ENCODE assay signal across 1 cellular context in the genomic region with DNA sequence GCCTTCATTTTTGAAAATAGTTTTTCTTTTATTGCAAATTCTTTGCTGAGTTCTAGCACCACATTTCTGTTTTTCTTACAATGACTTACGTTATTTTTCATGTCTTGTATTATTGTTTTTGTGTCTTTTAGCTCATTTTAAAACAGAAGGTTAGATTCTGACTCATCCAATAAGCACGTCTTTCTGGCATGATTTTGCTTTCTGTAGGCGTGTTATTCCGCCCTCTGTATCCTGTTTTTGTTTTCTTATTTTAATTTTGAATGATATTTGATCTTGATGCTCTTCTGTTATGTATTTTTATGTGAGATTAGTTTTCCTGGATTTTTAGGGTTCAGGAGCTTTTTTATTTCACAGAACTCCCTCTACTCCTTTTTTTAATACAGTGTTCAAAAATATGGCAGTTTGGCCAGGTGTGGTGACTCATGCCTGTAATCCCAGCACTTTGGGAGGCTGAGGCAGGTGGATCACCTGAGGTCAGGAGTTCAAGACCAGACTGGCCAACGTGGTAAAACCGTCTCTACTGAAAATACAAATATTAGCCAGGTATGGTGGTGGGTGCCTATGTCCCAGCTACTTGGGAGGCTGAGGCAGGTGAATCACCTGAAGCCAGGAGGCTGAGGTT.
TF ChIP-seq lines count a peak whose summit lies in the region.

No MANE protein-coding gene starts in this region.

TF ChIP-seq in GM12878, 131 proteins besides CTCF, POLR2A, EP300 and RAD21 (continued from another document):
- TF ChIP-seq, protein P1, sequence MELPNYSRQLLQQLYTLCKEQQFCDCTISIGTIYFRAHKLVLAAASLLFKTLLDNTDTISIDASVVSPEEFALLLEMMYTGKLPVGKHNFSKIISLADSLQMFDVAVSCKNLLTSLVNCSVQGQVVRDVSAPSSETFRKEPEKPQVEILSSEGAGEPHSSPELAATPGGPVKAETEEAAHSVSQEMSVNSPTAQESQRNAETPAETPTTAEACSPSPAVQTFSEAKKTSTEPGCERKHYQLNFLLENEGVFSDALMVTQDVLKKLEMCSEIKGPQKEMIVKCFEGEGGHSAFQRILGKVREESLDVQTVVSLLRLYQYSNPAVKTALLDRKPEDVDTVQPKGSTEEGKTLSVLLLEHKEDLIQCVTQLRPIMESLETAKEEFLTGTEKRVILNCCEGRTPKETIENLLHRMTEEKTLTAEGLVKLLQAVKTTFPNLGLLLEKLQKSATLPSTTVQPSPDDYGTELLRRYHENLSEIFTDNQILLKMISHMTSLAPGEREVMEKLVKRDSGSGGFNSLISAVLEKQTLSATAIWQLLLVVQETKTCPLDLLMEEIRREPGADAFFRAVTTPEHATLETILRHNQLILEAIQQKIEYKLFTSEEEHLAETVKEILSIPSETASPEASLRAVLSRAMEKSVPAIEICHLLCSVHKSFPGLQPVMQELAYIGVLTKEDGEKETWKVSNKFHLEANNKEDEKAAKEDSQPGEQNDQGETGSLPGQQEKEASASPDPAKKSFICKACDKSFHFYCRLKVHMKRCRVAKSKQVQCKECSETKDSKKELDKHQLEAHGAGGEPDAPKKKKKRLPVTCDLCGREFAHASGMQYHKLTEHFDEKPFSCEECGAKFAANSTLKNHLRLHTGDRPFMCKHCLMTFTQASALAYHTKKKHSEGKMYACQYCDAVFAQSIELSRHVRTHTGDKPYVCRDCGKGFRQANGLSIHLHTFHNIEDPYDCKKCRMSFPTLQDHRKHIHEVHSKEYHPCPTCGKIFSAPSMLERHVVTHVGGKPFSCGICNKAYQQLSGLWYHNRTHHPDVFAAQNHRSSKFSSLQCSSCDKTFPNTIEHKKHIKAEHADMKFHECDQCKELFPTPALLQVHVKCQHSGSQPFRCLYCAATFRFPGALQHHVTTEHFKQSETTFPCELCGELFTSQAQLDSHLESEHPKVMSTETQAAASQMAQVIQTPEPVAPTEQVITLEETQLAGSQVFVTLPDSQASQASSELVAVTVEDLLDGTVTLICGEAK (IDR thresholded peaks at IDR 0.05; ENCODE audit: borderline replicate concordance): no peak
- TF ChIP-seq, protein P2, sequence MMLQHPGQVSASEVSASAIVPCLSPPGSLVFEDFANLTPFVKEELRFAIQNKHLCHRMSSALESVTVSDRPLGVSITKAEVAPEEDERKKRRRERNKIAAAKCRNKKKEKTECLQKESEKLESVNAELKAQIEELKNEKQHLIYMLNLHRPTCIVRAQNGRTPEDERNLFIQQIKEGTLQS (IDR thresholded peaks at IDR 0.05; ENCODE audit: borderline replicate concordance, extremely low read depth, low read depth, low read length): no peak
- TF ChIP-seq, protein P3, sequence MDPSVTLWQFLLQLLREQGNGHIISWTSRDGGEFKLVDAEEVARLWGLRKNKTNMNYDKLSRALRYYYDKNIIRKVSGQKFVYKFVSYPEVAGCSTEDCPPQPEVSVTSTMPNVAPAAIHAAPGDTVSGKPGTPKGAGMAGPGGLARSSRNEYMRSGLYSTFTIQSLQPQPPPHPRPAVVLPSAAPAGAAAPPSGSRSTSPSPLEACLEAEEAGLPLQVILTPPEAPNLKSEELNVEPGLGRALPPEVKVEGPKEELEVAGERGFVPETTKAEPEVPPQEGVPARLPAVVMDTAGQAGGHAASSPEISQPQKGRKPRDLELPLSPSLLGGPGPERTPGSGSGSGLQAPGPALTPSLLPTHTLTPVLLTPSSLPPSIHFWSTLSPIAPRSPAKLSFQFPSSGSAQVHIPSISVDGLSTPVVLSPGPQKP (IDR thresholded peaks at IDR 0.05; ENCODE audit: low read depth, low read length): no peak
- TF ChIP-seq HDGF (IDR thresholded peaks at IDR 0.05): no peak
- TF ChIP-seq JUND (IDR thresholded peaks at IDR 0.05; ENCODE audit: low read depth, low read length): no peak
